13 cellular contexts compared by ENCODE assay signal in genomic region chr12:122850048-122850445, GRCh38.
"Had no signal": no experiment of that assay in that cellular context is flagged by ENCODE, and none has a peak within 500 bp of the region (broad histone marks: within the 10 kb centered on the region; RNA-seq: fewer than 3 reads in every experiment).

No MANE protein-coding gene starts in this region.

- H3K9me3 ChIP-seq: colonic mucosa, esophagus muscularis mucosa, prostate gland, right lobe of liver, stomach, transverse colon had no signal

- H3K4me3 ChIP-seq: colonic mucosa, esophagus muscularis mucosa, prostate gland, right lobe of liver, smooth muscle cell, stomach, transverse colon had no signal

- H3K27ac Mint-ChIP-seq: natural killer cell treated with Interleukin-12 subunit alpha and Interleukin-12 subunit beta and Interleukin-15 and Interleukin-18, amount 100 ng/mL, for 72 hours; T-cell had no signal

- H3K27ac ChIP-seq: colonic mucosa, right lobe of liver, transverse colon had no signal

- H3K4me3 Mint-ChIP-seq: natural killer cell treated with Interleukin-12 subunit alpha and Interleukin-12 subunit beta and Interleukin-15 and Interleukin-18, amount 100 ng/mL, for 72 hours; T-cell had no signal

- H3K27me3 ChIP-seq: colonic mucosa, esophagus muscularis mucosa, right lobe of liver, stomach, transverse colon had no signal

- H3K36me3 Mint-ChIP-seq: natural killer cell treated with Interleukin-12 subunit alpha and Interleukin-12 subunit beta and Interleukin-15 and Interleukin-18, amount 100 ng/mL, for 72 hours had no signal

- DNase-seq: activated CD4-positive, CD25-positive, alpha-beta regulatory T cell treated with anti-CD3 and anti-CD28 coated beads, Interleukin-2, amount 50 U/mL, for 72 hours; activated naive CD4-positive, alpha-beta T cell treated with Interleukin-2 at 50 U/mL for 16 hours; colonic mucosa; occipital lobe; right lobe of liver; stomach; T-cell; T-helper 9 cell; transverse colon had no signal

- H3K9me3 Mint-ChIP-seq: natural killer cell treated with Interleukin-12 subunit alpha and Interleukin-12 subunit beta and Interleukin-15 and Interleukin-18, amount 100 ng/mL, for 72 hours; T-cell had no signal

- ATAC-seq: natural killer cell treated with Interleukin-12 subunit alpha and Interleukin-12 subunit beta and Interleukin-15 and Interleukin-18, amount 100 ng/mL, for 72 hours; right lobe of liver; T-cell had no signal

- H3K36me3 ChIP-seq: colonic mucosa, prostate gland, transverse colon had no signal

- H3K4me1 Mint-ChIP-seq: T-cell had no signal

- H3K27me3 Mint-ChIP-seq: natural killer cell treated with Interleukin-12 subunit alpha and Interleukin-12 subunit beta and Interleukin-15 and Interleukin-18, amount 100 ng/mL, for 72 hours; T-cell had no signal

- H3K4me1 ChIP-seq: colonic mucosa, prostate gland, right lobe of liver had no signal
